ENCODE assay signal across 1 cellular context in the genomic region with DNA sequence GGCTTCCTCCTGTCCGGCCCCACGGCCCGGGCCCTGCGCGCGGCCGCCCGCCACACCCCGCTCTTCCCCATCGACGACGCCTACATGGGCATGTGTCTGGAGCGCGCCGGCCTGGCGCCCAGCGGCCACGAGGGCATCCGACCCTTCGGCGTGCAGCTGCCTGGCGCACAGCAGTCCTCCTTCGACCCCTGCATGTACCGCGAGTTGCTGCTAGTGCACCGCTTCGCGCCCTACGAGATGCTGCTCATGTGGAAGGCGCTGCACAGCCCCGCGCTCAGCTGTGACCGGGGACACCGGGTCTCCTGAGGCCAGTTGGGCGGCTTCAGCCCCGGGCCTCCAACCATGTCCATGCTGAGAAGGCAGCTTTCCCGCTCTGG.
TF ChIP-seq lines count a peak whose summit lies in the region.

No MANE protein-coding gene starts in this region.

TF ChIP-seq in K562, 482 proteins besides CTCF, POLR2A, EP300 and RAD21:
- TF ChIP-seq, protein P1, sequence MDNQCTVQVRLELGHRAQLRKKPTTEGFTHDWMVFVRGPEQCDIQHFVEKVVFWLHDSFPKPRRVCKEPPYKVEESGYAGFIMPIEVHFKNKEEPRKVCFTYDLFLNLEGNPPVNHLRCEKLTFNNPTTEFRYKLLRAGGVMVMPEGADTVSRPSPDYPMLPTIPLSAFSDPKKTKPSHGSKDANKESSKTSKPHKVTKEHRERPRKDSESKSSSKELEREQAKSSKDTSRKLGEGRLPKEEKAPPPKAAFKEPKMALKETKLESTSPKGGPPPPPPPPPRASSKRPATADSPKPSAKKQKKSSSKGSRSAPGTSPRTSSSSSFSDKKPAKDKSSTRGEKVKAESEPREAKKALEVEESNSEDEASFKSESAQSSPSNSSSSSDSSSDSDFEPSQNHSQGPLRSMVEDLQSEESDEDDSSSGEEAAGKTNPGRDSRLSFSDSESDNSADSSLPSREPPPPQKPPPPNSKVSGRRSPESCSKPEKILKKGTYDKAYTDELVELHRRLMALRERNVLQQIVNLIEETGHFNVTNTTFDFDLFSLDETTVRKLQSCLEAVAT (IDR thresholded peaks at IDR 0.05), result no peak
- TF ChIP-seq ZNF398 (CRISPR knock-in tag; IDR thresholded peaks at IDR 0.05) (no peak), MAFK (IDR thresholded peaks at IDR 0.05; ENCODE audit: low read length) (no peak), KAT2B (IDR thresholded peaks at IDR 0.05; ENCODE audit: low read depth, low read length) (no peak)
- TF ChIP-seq, protein P2, sequence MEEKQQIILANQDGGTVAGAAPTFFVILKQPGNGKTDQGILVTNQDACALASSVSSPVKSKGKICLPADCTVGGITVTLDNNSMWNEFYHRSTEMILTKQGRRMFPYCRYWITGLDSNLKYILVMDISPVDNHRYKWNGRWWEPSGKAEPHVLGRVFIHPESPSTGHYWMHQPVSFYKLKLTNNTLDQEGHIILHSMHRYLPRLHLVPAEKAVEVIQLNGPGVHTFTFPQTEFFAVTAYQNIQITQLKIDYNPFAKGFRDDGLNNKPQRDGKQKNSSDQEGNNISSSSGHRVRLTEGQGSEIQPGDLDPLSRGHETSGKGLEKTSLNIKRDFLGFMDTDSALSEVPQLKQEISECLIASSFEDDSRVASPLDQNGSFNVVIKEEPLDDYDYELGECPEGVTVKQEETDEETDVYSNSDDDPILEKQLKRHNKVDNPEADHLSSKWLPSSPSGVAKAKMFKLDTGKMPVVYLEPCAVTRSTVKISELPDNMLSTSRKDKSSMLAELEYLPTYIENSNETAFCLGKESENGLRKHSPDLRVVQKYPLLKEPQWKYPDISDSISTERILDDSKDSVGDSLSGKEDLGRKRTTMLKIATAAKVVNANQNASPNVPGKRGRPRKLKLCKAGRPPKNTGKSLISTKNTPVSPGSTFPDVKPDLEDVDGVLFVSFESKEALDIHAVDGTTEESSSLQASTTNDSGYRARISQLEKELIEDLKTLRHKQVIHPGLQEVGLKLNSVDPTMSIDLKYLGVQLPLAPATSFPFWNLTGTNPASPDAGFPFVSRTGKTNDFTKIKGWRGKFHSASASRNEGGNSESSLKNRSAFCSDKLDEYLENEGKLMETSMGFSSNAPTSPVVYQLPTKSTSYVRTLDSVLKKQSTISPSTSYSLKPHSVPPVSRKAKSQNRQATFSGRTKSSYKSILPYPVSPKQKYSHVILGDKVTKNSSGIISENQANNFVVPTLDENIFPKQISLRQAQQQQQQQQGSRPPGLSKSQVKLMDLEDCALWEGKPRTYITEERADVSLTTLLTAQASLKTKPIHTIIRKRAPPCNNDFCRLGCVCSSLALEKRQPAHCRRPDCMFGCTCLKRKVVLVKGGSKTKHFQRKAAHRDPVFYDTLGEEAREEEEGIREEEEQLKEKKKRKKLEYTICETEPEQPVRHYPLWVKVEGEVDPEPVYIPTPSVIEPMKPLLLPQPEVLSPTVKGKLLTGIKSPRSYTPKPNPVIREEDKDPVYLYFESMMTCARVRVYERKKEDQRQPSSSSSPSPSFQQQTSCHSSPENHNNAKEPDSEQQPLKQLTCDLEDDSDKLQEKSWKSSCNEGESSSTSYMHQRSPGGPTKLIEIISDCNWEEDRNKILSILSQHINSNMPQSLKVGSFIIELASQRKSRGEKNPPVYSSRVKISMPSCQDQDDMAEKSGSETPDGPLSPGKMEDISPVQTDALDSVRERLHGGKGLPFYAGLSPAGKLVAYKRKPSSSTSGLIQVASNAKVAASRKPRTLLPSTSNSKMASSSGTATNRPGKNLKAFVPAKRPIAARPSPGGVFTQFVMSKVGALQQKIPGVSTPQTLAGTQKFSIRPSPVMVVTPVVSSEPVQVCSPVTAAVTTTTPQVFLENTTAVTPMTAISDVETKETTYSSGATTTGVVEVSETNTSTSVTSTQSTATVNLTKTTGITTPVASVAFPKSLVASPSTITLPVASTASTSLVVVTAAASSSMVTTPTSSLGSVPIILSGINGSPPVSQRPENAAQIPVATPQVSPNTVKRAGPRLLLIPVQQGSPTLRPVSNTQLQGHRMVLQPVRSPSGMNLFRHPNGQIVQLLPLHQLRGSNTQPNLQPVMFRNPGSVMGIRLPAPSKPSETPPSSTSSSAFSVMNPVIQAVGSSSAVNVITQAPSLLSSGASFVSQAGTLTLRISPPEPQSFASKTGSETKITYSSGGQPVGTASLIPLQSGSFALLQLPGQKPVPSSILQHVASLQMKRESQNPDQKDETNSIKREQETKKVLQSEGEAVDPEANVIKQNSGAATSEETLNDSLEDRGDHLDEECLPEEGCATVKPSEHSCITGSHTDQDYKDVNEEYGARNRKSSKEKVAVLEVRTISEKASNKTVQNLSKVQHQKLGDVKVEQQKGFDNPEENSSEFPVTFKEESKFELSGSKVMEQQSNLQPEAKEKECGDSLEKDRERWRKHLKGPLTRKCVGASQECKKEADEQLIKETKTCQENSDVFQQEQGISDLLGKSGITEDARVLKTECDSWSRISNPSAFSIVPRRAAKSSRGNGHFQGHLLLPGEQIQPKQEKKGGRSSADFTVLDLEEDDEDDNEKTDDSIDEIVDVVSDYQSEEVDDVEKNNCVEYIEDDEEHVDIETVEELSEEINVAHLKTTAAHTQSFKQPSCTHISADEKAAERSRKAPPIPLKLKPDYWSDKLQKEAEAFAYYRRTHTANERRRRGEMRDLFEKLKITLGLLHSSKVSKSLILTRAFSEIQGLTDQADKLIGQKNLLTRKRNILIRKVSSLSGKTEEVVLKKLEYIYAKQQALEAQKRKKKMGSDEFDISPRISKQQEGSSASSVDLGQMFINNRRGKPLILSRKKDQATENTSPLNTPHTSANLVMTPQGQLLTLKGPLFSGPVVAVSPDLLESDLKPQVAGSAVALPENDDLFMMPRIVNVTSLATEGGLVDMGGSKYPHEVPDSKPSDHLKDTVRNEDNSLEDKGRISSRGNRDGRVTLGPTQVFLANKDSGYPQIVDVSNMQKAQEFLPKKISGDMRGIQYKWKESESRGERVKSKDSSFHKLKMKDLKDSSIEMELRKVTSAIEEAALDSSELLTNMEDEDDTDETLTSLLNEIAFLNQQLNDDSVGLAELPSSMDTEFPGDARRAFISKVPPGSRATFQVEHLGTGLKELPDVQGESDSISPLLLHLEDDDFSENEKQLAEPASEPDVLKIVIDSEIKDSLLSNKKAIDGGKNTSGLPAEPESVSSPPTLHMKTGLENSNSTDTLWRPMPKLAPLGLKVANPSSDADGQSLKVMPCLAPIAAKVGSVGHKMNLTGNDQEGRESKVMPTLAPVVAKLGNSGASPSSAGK (IDR thresholded peaks at IDR 0.05), result no peak
- TF ChIP-seq, protein P3, sequence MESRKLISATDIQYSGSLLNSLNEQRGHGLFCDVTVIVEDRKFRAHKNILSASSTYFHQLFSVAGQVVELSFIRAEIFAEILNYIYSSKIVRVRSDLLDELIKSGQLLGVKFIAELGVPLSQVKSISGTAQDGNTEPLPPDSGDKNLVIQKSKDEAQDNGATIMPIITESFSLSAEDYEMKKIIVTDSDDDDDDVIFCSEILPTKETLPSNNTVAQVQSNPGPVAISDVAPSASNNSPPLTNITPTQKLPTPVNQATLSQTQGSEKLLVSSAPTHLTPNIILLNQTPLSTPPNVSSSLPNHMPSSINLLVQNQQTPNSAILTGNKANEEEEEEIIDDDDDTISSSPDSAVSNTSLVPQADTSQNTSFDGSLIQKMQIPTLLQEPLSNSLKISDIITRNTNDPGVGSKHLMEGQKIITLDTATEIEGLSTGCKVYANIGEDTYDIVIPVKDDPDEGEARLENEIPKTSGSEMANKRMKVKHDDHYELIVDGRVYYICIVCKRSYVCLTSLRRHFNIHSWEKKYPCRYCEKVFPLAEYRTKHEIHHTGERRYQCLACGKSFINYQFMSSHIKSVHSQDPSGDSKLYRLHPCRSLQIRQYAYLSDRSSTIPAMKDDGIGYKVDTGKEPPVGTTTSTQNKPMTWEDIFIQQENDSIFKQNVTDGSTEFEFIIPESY (CRISPR knock-in tag; IDR thresholded peaks at IDR 0.05), result peak; percentile 88; the same call in 1 of the 2 replicates
TF ChIP-seq in K562: peak in this region for 1.
